8 cellular contexts compared by ENCODE assay signal in the genomic region with DNA sequence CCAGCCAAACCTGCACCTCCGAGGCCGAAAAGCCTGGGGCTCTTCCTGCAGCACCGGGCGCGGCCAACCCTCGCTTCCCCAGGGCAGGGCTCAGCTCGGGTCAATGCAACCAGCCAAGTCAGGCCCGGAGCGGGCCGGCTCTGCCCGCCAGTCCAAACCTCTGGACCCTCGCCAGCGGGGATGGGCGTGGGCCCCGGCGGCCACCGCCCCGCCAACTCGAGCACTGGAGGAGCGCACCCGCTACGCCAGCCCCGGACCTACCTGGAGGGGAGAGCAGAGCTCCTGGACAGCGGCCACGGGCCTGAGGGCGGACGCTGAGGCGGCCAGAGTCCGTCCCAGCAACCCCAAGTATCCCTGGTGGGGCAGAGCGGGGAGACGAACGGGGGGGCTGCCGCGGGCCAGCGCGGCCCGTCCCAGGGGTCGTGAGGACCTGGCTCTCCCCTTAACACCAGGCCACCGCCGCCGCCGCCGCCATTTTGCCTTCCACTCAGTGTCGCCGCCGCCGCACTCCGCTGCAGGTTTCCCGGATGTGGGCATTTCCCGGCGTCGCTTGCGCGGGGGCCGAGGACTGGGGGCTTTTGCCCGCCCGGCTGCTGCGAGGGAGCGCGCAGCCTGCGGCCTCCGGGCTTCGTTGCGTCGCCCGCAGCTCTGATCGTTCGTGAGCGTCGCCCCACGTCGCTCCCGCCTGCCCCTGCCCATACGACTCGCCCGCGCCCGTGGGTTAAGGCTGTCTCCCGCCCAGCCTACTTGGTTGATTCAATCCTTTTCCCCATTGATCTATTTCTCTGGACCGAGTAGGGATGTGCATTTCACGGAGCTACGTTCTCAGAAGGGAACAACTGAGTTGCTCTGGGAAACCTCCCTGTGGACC.
DNase-seq lines count a peak whose midpoint lies in the region; ATAC-seq and TF ChIP-seq lines count a peak whose summit lies in the region.

Gene LATS1 (minus strand): TSS at position 514 of the 871 bp plus-strand sequence. CDS start 15,975 bp downstream, outside the sequence.

- TF ChIP-seq CTCF in AG09309 (IDR thresholded peaks at IDR 0.05; ENCODE audit: control insufficient read depth, insufficient read depth, low read depth, low read length, missing control alignments): no peak

- H3K4me3 ChIP-seq in AG09309 (ENCODE audit: control insufficient read depth, low read depth, low read length): peak within 1 kb of the TSS; percentile 82

- DNase-seq in AG09309 (ENCODE audit: low read depth) (no peak), NCI-H345 treated with DMSO at 0.1 percent for 48 hours (lab: John Stamatoyannopoulos, UW; ENCODE audit: unreplicated experiment) (peak; percentile 79), caudate nucleus (lab: John Stamatoyannopoulos, UW) (peak in 60 of 61 donors; percentile 34 to 93 (median 80)), iris pigment epithelial cell (ENCODE audit: low read depth) (peak; percentile 77)
- DNase-seq in activated CD4-positive, CD25-positive, alpha-beta regulatory T cell (lab: John Stamatoyannopoulos, UW): peak; percentile 84 to 89 (median 88)
- peak; percentile 90 for DNase-seq in stimulated activated CD4-positive, alpha-beta T cell treated with anti-CD3 and anti-CD28 coated beads, Interleukin-12 subunit alpha, Interleukin-12 subunit beta, amount 100 ng/mL, for 4 hours

- H3K27ac ChIP-seq in caudate nucleus (ENCODE audit: low read depth, low read length): peak within 1 kb of the TSS; percentile 97

- ATAC-seq in GM19023 (IDR thresholded peaks at IDR 0.05; ENCODE audit: unreplicated experiment): peak; percentile 90
- ATAC-seq in HG03196 (IDR thresholded peaks at IDR 0.05; ENCODE audit: unreplicated experiment): peak; percentile 88
